ENCODE assay signal across 1 cellular context in the genomic region with DNA sequence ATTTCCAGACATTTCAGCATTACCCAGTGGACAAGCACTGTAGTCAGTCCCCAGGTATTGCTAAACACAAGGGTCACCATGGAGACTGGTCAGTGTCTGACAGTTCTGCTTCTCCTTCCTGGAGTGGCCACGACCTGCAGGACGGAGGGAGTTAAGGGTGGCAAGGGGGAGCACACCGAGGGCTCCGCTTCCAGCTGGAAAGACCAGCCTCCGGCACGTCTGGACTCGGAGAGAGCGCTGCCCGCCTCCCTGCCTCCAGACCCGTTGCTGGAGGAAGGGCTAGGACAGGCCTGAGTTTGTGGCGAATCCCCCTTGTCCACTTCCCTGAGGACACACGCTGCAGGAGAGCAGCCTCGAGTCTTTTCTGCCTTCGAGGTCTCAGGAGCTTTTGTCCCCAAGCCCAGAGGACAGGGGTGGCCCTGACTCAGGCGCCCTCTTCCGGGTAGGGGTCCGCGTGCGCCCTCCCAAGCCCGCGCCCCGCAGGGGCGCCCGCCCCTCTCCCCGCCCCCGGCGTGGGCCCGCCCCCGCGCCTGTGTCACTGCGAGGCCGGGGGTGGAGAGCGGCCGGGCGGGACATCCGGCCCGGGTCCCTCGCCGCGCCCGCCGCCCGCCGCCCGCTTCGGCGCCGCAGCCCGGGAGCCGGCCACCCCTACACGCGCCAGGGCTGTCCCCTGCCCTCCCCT.
TF ChIP-seq lines count a peak whose summit lies in the region.

A gene with protein sequence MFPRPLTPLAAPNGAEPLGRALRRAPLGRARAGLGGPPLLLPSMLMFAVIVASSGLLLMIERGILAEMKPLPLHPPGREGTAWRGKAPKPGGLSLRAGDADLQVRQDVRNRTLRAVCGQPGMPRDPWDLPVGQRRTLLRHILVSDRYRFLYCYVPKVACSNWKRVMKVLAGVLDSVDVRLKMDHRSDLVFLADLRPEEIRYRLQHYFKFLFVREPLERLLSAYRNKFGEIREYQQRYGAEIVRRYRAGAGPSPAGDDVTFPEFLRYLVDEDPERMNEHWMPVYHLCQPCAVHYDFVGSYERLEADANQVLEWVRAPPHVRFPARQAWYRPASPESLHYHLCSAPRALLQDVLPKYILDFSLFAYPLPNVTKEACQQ (plus strand): TSS at position 562 of the 682 bp plus-strand sequence. CDS start 230 bp downstream, outside the sequence.

TF ChIP-seq in PFSK-1, 5 proteins besides CTCF, POLR2A, EP300 and RAD21 (continued from another document):
- peak; percentile 59; the same call in 1 of the 2 replicates for TF ChIP-seq POLR2AphosphoS5 (IDR thresholded peaks at IDR 0.05; ENCODE audit: low read depth, low read length)
